In genomic region chr10:102101152-102101551, GRCh38 we compare ENCODE assay signal across 17 cellular contexts. TPM values are rescaled to one million over a fixed set of nuclear protein-coding genes. Genes with fewer than 3 reads are reported as not detected.
DNase-seq lines count a peak whose midpoint lies in the region; ATAC-seq and TF ChIP-seq lines count a peak whose summit lies in the region.
"Had no signal": no experiment of that assay in that cellular context is flagged by ENCODE, and none has a peak within 500 bp of the region (broad histone marks: within the 10 kb centered on the region; RNA-seq: fewer than 3 reads in every experiment).

No MANE protein-coding gene starts in this region.

- H3F3A ChIP-seq in Loucy (ENCODE audit: low read depth), result no peaks in the 10 kb centered on the region

- no peaks in the 10 kb centered on the region for H3K9me2 ChIP-seq in Loucy (replicated peaks; ENCODE audit: low read depth, low read length)

- no peak for ATAC-seq in omental fat pad (ENCODE audit: low FRiP score)
- ATAC-seq in activated T-cell treated with anti-CD3 and anti-CD28 coated beads, Interleukin-2, amount 50 U/mL, for 72 hours (replicated peaks in 1 of 2), result no peak
- ATAC-seq: stimulated activated effector memory CD8-positive, alpha-beta T cell treated with anti-CD3 and anti-CD28 coated beads, Interleukin-12 subunit alpha, Interleukin-12 subunit beta, amount 100 ng/mL, for 72 hours had no signal

- no peak overlapping the region for H3K27ac ChIP-seq in endodermal cell (ENCODE audit: low read depth, low read length)
- H3K27ac ChIP-seq: parathyroid adenoma, transverse colon had no signal

- H3K27me3 Mint-ChIP-seq in endodermal cell (ENCODE audit: insufficient read depth), result no peaks in the 10 kb centered on the region
- H3K27me3 Mint-ChIP-seq in activated T-cell treated with anti-CD3 and anti-CD28 coated beads, Interleukin-2, amount 50 U/mL, for 72 hours (ENCODE audit: low read depth), result no peaks in the 10 kb centered on the region
- H3K27me3 Mint-ChIP-seq: activated CD4-positive, alpha-beta memory T cell treated with anti-CD3 and anti-CD28 coated beads for 36 hours had no signal

- peaks cover 3% of the 10 kb centered on the region; the same call in 1 of the 2 replicates for H3K36me3 ChIP-seq in Loucy (ENCODE audit: insufficient read depth, low read length)
- peaks cover 34% of the 10 kb centered on the region for H3K36me3 ChIP-seq in endodermal cell (ENCODE audit: control insufficient read depth, insufficient read depth, low read length)
- H3K36me3 ChIP-seq: transverse colon had no signal

- H3K27me3 ChIP-seq in Loucy (ENCODE audit: insufficient read depth, low read length, poor library complexity, severe bottlenecking) (no peaks in the 10 kb centered on the region), endodermal cell (ENCODE audit: control insufficient read depth, insufficient read depth, low read length, poor library complexity, severe bottlenecking) (no peaks in the 10 kb centered on the region)
- H3K27me3 ChIP-seq: transverse colon had no signal

- TF ChIP-seq CTCF in GM12874 (IDR thresholded peaks at IDR 0.05; ENCODE audit: insufficient read depth, low read depth, low read length) (0 out of 2 replicates have a peak, but pooled peaks have one; percentile 2), Loucy (conservative IDR thresholded peaks at IDR 0.05; ENCODE audit: low read length) (0 out of 2 replicates have a peak, but pooled peaks have one; percentile 10), endodermal cell (conservative IDR thresholded peaks at IDR 0.05) (peak; percentile 55), omental fat pad (IDR thresholded peaks at IDR 0.05) (no peak)

- H3K79me2 ChIP-seq in Loucy (ENCODE audit: insufficient read depth, low read length), result no peaks in the 10 kb centered on the region
- H3K79me2 ChIP-seq: parathyroid adenoma had no signal

- no peak for DNase-seq in endodermal cell
- no peak for DNase-seq in omental fat pad (ENCODE audit: low spot score)
- DNase-seq in activated CD4-positive, alpha-beta T cell treated with anti-CD3 and anti-CD28 coated beads for 4 hours, result no peak
- no peak for DNase-seq in activated T-cell treated with anti-CD3 and anti-CD28 coated beads, Interleukin-2, amount 50 U/mL, for 72 hours
- DNase-seq: activated CD4-positive, alpha-beta memory T cell treated with anti-CD3 and anti-CD28 coated beads for 36 hours; activated T-cell treated with anti-CD3 and anti-CD28 coated beads, Interleukin-2, amount 50 U/mL, for 48 hours; C1 segment of cervical spinal cord; effector CD8-positive, alpha-beta T cell; NCI-H187; NCI-H510A treated with DMSO at 0.1 percent for 48 hours; OCI-M1; transverse colon had no signal

- H2AFZ ChIP-seq in Loucy (ENCODE audit: low read length), result no peak overlapping the region
- H2AFZ ChIP-seq: parathyroid adenoma had no signal

- H3K9ac ChIP-seq in Loucy (ENCODE audit: low read depth, low read length, poor library complexity, severe bottlenecking) (no peak overlapping the region), endodermal cell (ENCODE audit: extremely low read depth, low read length, poor library complexity, severe bottlenecking) (no peak overlapping the region)
- H3K9ac ChIP-seq: parathyroid adenoma had no signal

- no peaks in the 10 kb centered on the region for H3K9me3 ChIP-seq in Loucy (ENCODE audit: insufficient read depth, low read depth, low read length)
- no peaks in the 10 kb centered on the region for H3K9me3 ChIP-seq in endodermal cell (ENCODE audit: control insufficient read depth, low read length)
- H3K9me3 ChIP-seq: transverse colon had no signal

- no peaks in the 10 kb centered on the region for H3K4me1 Mint-ChIP-seq in endodermal cell
- H3K4me1 Mint-ChIP-seq in activated T-cell treated with anti-CD3 and anti-CD28 coated beads, Interleukin-2, amount 50 U/mL, for 72 hours (ENCODE audit: low read depth), result peaks cover 3% of the 10 kb centered on the region

- H3K27ac Mint-ChIP-seq in endodermal cell, result no peak overlapping the region
- no peak overlapping the region for H3K27ac Mint-ChIP-seq in activated T-cell treated with anti-CD3 and anti-CD28 coated beads, Interleukin-2, amount 50 U/mL, for 72 hours
- H3K27ac Mint-ChIP-seq: activated CD4-positive, alpha-beta memory T cell treated with anti-CD3 and anti-CD28 coated beads for 36 hours; stimulated activated effector memory CD8-positive, alpha-beta T cell treated with anti-CD3 and anti-CD28 coated beads, Interleukin-12 subunit alpha, Interleukin-12 subunit beta, amount 100 ng/mL, for 72 hours had no signal

- no peak overlapping the region for H3K4me3 ChIP-seq in Loucy (ENCODE audit: low read length, poor library complexity, severe bottlenecking)
- no peak overlapping the region for H3K4me3 ChIP-seq in endodermal cell (ENCODE audit: low read length)
- H3K4me3 ChIP-seq: smooth muscle cell, transverse colon had no signal

- WGBS in endodermal cell (ENCODE audit: insufficient coverage in 1 of 2, insufficient read length in 1 of 2), 2 experiments, result 81 to 100% methylated on average over 4 to 5 of the region's 5 CpGs

- H3K4me2 ChIP-seq in Loucy (ENCODE audit: low read depth, low read length, poor library complexity, severe bottlenecking), result no peak overlapping the region
- H3K4me2 ChIP-seq: smooth muscle cell had no signal

- H4K20me1 ChIP-seq in Loucy (ENCODE audit: insufficient read depth, low read length, poor library complexity, severe bottlenecking), result no peaks in the 10 kb centered on the region

- H3K36me3 Mint-ChIP-seq in endodermal cell (ENCODE audit: low read depth), result peaks cover 37% of the 10 kb centered on the region
- H3K36me3 Mint-ChIP-seq in activated T-cell treated with anti-CD3 and anti-CD28 coated beads, Interleukin-2, amount 50 U/mL, for 72 hours (ENCODE audit: insufficient read depth in 2 of 2), result peaks cover 0 to 4% of the 10 kb centered on the region in 2 donors
- H3K36me3 Mint-ChIP-seq: activated CD4-positive, alpha-beta memory T cell treated with anti-CD3 and anti-CD28 coated beads for 36 hours had no signal

- peaks cover 17% of the 10 kb centered on the region for H3K4me1 ChIP-seq in Loucy (ENCODE audit: insufficient read depth, low read length, poor library complexity, severe bottlenecking)
- H3K4me1 ChIP-seq in endodermal cell (ENCODE audit: control insufficient read depth, insufficient read depth, low read length), result no peaks in the 10 kb centered on the region
- H3K4me1 ChIP-seq: parathyroid adenoma, transverse colon had no signal

- H3K4me3 Mint-ChIP-seq in endodermal cell, result no peak overlapping the region
- no peak overlapping the region for H3K4me3 Mint-ChIP-seq in activated T-cell treated with anti-CD3 and anti-CD28 coated beads, Interleukin-2, amount 50 U/mL, for 72 hours
- H3K4me3 Mint-ChIP-seq: activated CD4-positive, alpha-beta memory T cell treated with anti-CD3 and anti-CD28 coated beads for 36 hours; stimulated activated effector memory CD8-positive, alpha-beta T cell treated with anti-CD3 and anti-CD28 coated beads, Interleukin-12 subunit alpha, Interleukin-12 subunit beta, amount 100 ng/mL, for 72 hours had no signal

- H3K9me3 Mint-ChIP-seq in endodermal cell, result no peaks in the 10 kb centered on the region
- H3K9me3 Mint-ChIP-seq in activated T-cell treated with anti-CD3 and anti-CD28 coated beads, Interleukin-2, amount 50 U/mL, for 72 hours, result no peaks in the 10 kb centered on the region
- H3K9me3 Mint-ChIP-seq: activated CD4-positive, alpha-beta memory T cell treated with anti-CD3 and anti-CD28 coated beads for 36 hours; stimulated activated effector memory CD8-positive, alpha-beta T cell treated with anti-CD3 and anti-CD28 coated beads, Interleukin-12 subunit alpha, Interleukin-12 subunit beta, amount 100 ng/mL, for 72 hours had no signal

RNA-seq across cellular contexts. Expression of gene LDB1, which starts 19.0 kb away (rescaled TPM):
- total RNA-seq in endodermal cell (10 to 100 TPM; 72.0 to 82.6 TPM), omental fat pad (10 to 100 TPM; 20.1 to 33.2 (median 30.9) TPM)
- 112 TPM for polyA plus RNA-seq in endodermal cell (2013, experiment 1 of 2)
- polyA plus RNA-seq in endodermal cell (2013, experiment 2 of 2), result 104 TPM
- total RNA-seq in activated T-cell treated with anti-CD3 and anti-CD28 coated beads, Interleukin-2, amount 50 U/mL, for 72 hours, result 10 to 100 TPM; 65.1 to 71.2 TPM

RNA-seq across cellular contexts. Expression of gene PPRC1, which starts 31.7 kb away (rescaled TPM):
- total RNA-seq in endodermal cell (10 to 100 TPM; 44.5 to 44.7 TPM), omental fat pad (100 to 1,000 TPM in 1 of 4 donors, 10 to 100 TPM in 3; 15.4 to 105 (median 31.9) TPM)
- 31.0 TPM for polyA plus RNA-seq in endodermal cell (2013, experiment 1 of 2)
- 26.7 TPM for polyA plus RNA-seq in endodermal cell (2013, experiment 2 of 2)
- total RNA-seq in activated T-cell treated with anti-CD3 and anti-CD28 coated beads, Interleukin-2, amount 50 U/mL, for 72 hours, result 10 to 100 TPM; 42.6 to 51.4 TPM

RNA-seq across cellular contexts. Expression of gene HPS6, which starts 36.0 kb away (rescaled TPM):
- total RNA-seq in endodermal cell (10 to 100 TPM; 19.6 to 20.8 TPM), omental fat pad (10 to 100 TPM; 14.1 to 31.5 (median 22.5) TPM)
- polyA plus RNA-seq in endodermal cell (2013, experiment 1 of 2), result 8.4 TPM
- 8.9 TPM for polyA plus RNA-seq in endodermal cell (2013, experiment 2 of 2)
- total RNA-seq in activated T-cell treated with anti-CD3 and anti-CD28 coated beads, Interleukin-2, amount 50 U/mL, for 72 hours, result 10 to 100 TPM; 11.8 to 14.0 TPM

RNA-seq across cellular contexts. Expression of gene ARMH3, which starts 45.2 kb away (rescaled TPM):
- 10 to 100 TPM; 18.0 to 19.7 TPM for total RNA-seq in endodermal cell
- 12.1 TPM for polyA plus RNA-seq in endodermal cell (2013, experiment 1 of 2)
- 11.4 TPM for polyA plus RNA-seq in endodermal cell (2013, experiment 2 of 2)
- 10 to 100 TPM; 10.0 to 61.8 (median 12.7) TPM for total RNA-seq in omental fat pad
- total RNA-seq in activated T-cell treated with anti-CD3 and anti-CD28 coated beads, Interleukin-2, amount 50 U/mL, for 72 hours, result 10 to 100 TPM; 20.1 to 23.1 TPM

RNA-seq across cellular contexts. Expression of gene NOLC1, which starts 51.0 kb away (rescaled TPM):
- 10 to 100 TPM; 92.0 to 93.5 TPM for total RNA-seq in endodermal cell
- 79.8 TPM for polyA plus RNA-seq in endodermal cell (2013, experiment 1 of 2)
- polyA plus RNA-seq in endodermal cell (2013, experiment 2 of 2), result 75.4 TPM
- 100 to 1,000 TPM in 2 of 4 donors, 10 to 100 TPM in 2; 35.3 to 229 (median 81.7) TPM for total RNA-seq in omental fat pad
- 100 to 1,000 TPM in 1 of 2 donors, 10 to 100 TPM in 1; 98.2 to 124 TPM for total RNA-seq in activated T-cell treated with anti-CD3 and anti-CD28 coated beads, Interleukin-2, amount 50 U/mL, for 72 hours

Comparison
In these comparisons a context has a peak if more than half of its experiments do, and no peak if none do; other contexts are left out.
1. CTCF ChIP-seq: peak in GM12874 (single experiment), Loucy (single experiment) and endodermal cell (single experiment); none in omental fat pad (0 of 3).